Comparison of ENCODE assay signal across 12 cellular contexts in the genomic region with DNA sequence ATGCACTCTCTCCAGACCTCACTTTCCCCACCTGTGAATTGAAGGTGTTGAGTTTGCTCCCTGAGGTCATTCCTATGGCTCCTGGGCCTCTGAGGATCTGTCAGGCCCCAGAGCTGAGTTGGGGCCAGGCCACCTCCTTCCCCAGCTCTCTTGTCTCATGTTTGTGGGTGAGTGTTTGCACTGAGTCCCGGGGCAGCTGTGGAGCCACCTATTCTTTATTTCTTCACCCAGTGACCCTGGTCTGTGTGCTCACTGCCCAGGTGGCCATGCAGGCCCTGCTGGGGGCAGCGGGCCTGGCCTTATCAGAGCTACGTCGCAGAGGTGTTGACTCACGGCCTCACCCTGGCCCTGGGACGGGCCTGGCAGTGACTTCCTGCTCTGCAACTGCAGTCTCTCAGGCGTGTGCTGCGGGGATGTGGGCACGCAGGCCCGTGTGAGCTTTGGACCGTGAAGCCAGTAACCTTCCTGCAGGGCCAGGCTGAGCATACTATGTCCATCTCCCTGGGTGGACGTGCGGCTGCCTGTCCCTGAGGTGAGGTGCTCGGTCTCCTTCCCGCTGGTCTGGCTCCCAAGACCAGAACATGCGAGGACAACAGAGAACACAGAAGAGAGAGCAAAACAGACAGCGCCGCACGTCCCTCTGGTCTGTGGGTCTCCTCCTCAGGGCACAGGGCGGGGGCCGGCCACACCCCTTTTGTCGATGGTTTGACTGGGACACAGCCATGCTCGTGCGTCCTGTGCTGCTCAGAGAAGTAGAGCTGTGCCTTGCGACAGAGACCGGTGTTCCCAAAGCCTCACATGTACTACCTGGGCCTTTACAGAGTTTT. TPM values are rescaled to one million over a fixed set of nuclear protein-coding genes. Genes with fewer than 3 reads are reported as not detected.
DNase-seq lines count a peak whose midpoint lies in the region; ATAC-seq, FAIRE-seq and TF ChIP-seq lines count a peak whose summit lies in the region.
"Had no signal": no experiment of that assay in that cellular context is flagged by ENCODE, and none has a peak within 500 bp of the region (broad histone marks: within the 10 kb centered on the region; RNA-seq: fewer than 3 reads in every experiment).

No MANE protein-coding gene starts in this region.

- H3K27me3 Mint-ChIP-seq in activated T-cell treated with anti-CD3 and anti-CD28 coated beads, Interleukin-2, amount 50 U/mL, for 24 hours: no peaks in the 10 kb centered on the region

- H3K4me1 ChIP-seq in suprapubic skin: peaks cover 18% of the 10 kb centered on the region
- H3K4me1 ChIP-seq: ascending aorta, SJCRH30 had no signal

- no peak for TF ChIP-seq POLR2A in suprapubic skin (IDR thresholded peaks at IDR 0.05)

- 95% methylated on average over 15 of the region's 26 CpGs for WGBS in suprapubic skin

- peak; percentile 62 for ATAC-seq in left lobe of liver

- peaks cover 64% of the 10 kb centered on the region for H3K4me1 Mint-ChIP-seq in activated T-cell treated with anti-CD3 and anti-CD28 coated beads, Interleukin-2, amount 50 U/mL, for 24 hours (ENCODE audit: low read depth)

- H3K36me3 ChIP-seq in bronchial epithelial cell (ENCODE audit: control insufficient read depth, insufficient read depth, low read length) (peaks cover 13% of the 10 kb centered on the region), suprapubic skin (peaks cover 5% of the 10 kb centered on the region)

- peaks cover 75% of the 10 kb centered on the region for H3K36me3 Mint-ChIP-seq in activated T-cell treated with anti-CD3 and anti-CD28 coated beads, Interleukin-2, amount 50 U/mL, for 24 hours (ENCODE audit: low read depth)

- TF ChIP-seq CTCF in bronchial epithelial cell (IDR thresholded peaks at IDR 0.05; ENCODE audit: insufficient read depth, low read length, severe bottlenecking): no peak
- no peak for TF ChIP-seq CTCF in suprapubic skin (IDR thresholded peaks at IDR 0.05)

- H3K27ac ChIP-seq in suprapubic skin: peak overlapping the region; percentile 7
- H3K27ac ChIP-seq: ascending aorta, SJCRH30, thoracic aorta had no signal

- TF ChIP-seq EP300 in suprapubic skin (IDR thresholded peaks at IDR 0.05): no peak

- FAIRE-seq in bronchial epithelial cell (lab: Jason Lieb, UNC): no peak

- no peak for DNase-seq in activated T-cell treated with anti-CD3 and anti-CD28 coated beads, Interleukin-2, amount 50 U/mL, for 24 hours
- DNase-seq in activated T-cell treated with anti-CD3 and anti-CD28 coated beads, Interleukin-2, amount 50 U/mL, for 1 hour: no peak
- peak; percentile 52 for DNase-seq in bronchial epithelial cell (ENCODE audit: low read depth)
- DNase-seq in left lobe of liver (ENCODE audit: low spot score): no peak
- DNase-seq in suprapubic skin (ENCODE audit: low spot score in 2 of 2): peak in 1 of 2 donors; percentile 76
- DNase-seq in NCI-H128 (lab: John Stamatoyannopoulos, UW; ENCODE audit: unreplicated experiment): no peak
- DNase-seq in effector CD8-positive, alpha-beta T cell (lab: John Stamatoyannopoulos, UW): no peak
- DNase-seq in DMS53 treated with DMSO at 0.1 percent for 48 hours (lab: John Stamatoyannopoulos, UW; ENCODE audit: unreplicated experiment): no peak
- DNase-seq: SJCRH30; stimulated activated CD4-positive, alpha-beta T cell treated with anti-CD3 and anti-CD28 coated beads, Interleukin-2, amount 100 ng/mL, for 24 hours had no signal

- no peaks in the 10 kb centered on the region for H3K9me3 Mint-ChIP-seq in activated T-cell treated with anti-CD3 and anti-CD28 coated beads, Interleukin-2, amount 50 U/mL, for 24 hours

- H3K9me3 ChIP-seq in suprapubic skin: no peaks in the 10 kb centered on the region
- H3K9me3 ChIP-seq: ascending aorta, thoracic aorta had no signal

- H3K4me3 ChIP-seq in bronchial epithelial cell (ENCODE audit: low read depth, low read length) (no peak overlapping the region), suprapubic skin (no peak overlapping the region)
- H3K4me3 ChIP-seq: ascending aorta, SJCRH30, thoracic aorta had no signal

- H3K27me3 ChIP-seq in bronchial epithelial cell (ENCODE audit: control insufficient read depth, insufficient read depth, low read length) (no peaks in the 10 kb centered on the region), suprapubic skin (no peaks in the 10 kb centered on the region)
- H3K27me3 ChIP-seq: ascending aorta, SJCRH30 had no signal

- peak overlapping the region; percentile 56 for H3K27ac Mint-ChIP-seq in activated T-cell treated with anti-CD3 and anti-CD28 coated beads, Interleukin-2, amount 50 U/mL, for 24 hours

- no peak overlapping the region for H3K4me3 Mint-ChIP-seq in activated T-cell treated with anti-CD3 and anti-CD28 coated beads, Interleukin-2, amount 50 U/mL, for 24 hours

RNA-seq across cellular contexts. Expression of a gene that starts 12.1 kb away (rescaled TPM):
- 30.0 and 35.3 TPM in 2 replicates for total RNA-seq in bronchial epithelial cell
- total RNA-seq in left lobe of liver: 12.0 TPM
- total RNA-seq in suprapubic skin: 10 to 100 TPM; 17.5 to 24.7 (median 21.7) TPM
